1 cellular context compared by ENCODE assay signal in genomic region chr1:26993237-26994019, GRCh38.
TF ChIP-seq lines count a peak whose summit lies in the region.

TRNP1 (plus strand) TSS chr1:26993692; CDS start chr1:26993787, 95 bp downstream.

TF ChIP-seq in HepG2, 621 proteins besides CTCF, POLR2A, EP300 and RAD21 (continued from another document):
- TF ChIP-seq ZNF430 (CRISPR knock-in tag; IDR thresholded peaks at IDR 0.05) = no peak
TF ChIP-seq in HepG2: peak in this region for 324.
